29 cellular contexts compared by ENCODE assay signal in the genomic region with DNA sequence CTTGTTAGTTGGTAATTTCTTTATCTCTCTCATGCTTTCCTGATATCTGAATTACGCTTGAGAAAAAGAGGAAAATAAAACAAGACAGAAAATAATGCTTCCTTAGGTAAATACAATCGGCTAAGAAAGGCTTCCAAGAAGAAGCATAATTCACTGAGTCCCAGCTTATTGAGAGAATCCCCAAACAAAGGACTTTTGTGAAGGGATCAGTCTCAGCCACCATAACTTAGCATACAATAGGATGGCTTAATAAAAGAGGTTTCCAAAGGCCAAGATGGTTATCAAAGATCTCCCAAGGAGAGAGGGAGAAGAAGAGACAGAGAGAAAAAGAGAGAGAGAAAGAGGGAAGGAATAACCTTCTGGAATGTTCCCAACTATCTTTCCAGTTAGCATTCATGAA. TPM values are rescaled to one million over a fixed set of nuclear protein-coding genes. Genes with fewer than 3 reads are reported as not detected.
"Had no signal": no experiment of that assay in that cellular context is flagged by ENCODE, and none has a peak within 500 bp of the region (broad histone marks: within the 10 kb centered on the region; RNA-seq: fewer than 3 reads in every experiment).

No MANE protein-coding gene starts in this region.

- H2AFZ ChIP-seq: parathyroid adenoma had no signal

- H3K79me2 ChIP-seq: parathyroid adenoma had no signal

- H3K4me3 Mint-ChIP-seq: immature natural killer cell; mesothelial cell of epicardium; naive B cell; natural killer cell; stimulated activated naive B cell treated with anti-CD40 and anti-IgM and Interleukin-4, amounts not matched to agents 10 μg/mL and 1 μg/mL and 100 μg/mL, for 72 hours; stimulated activated naive CD8-positive, alpha-beta T cell treated with anti-CD3 and anti-CD28 coated beads, Interleukin-15, Interleukin-2, amounts not matched to agents 100 ng/mL and 50 ng/mL, for 24 hours had no signal

- H3K36me3 ChIP-seq: left lung, lower lobe of right lung, neutrophil, right atrium auricular region, right lobe of liver, suprapubic skin, thoracic aorta, tibial artery, upper lobe of right lung had no signal

- H3K27ac ChIP-seq: left lung, lower lobe of right lung, neutrophil, parathyroid adenoma, right atrium auricular region, right lobe of liver, suprapubic skin, thoracic aorta, tibial artery, upper lobe of right lung had no signal

- ATAC-seq: left colon; left lung; lower lobe of right lung; natural killer cell; right lobe of liver; stimulated activated naive B cell treated with anti-CD40 and anti-IgM and Interleukin-4, amounts not matched to agents 10 μg/mL and 1 μg/mL and 100 μg/mL, for 72 hours; upper lobe of right lung had no signal

- H3K27ac Mint-ChIP-seq: immature natural killer cell; mesothelial cell of epicardium; naive B cell; natural killer cell; progenitor cell of endocrine pancreas; stimulated activated naive B cell treated with anti-CD40 and anti-IgM and Interleukin-4, amounts not matched to agents 10 μg/mL and 1 μg/mL and 100 μg/mL, for 72 hours; stimulated activated naive CD8-positive, alpha-beta T cell treated with anti-CD3 and anti-CD28 coated beads, Interleukin-15, Interleukin-2, amounts not matched to agents 100 ng/mL and 50 ng/mL, for 24 hours had no signal

- DNase-seq: hypothalamus; immature natural killer cell; kidney; left colon; left lung; lower lobe of right lung; mammary epithelial cell; mesenchymal stem cell; naive B cell; natural killer cell; occipital lobe; right lobe of liver; stimulated activated CD4-positive, alpha-beta T cell treated with anti-CD3 and anti-CD28 coated beads, Interleukin-12 subunit alpha, Interleukin-12 subunit beta, amount 100 ng/mL, for 4 hours; stimulated activated CD4-positive, alpha-beta T cell treated with anti-CD3 and anti-CD28 coated beads, Interleukin-15, amount 100 ng/mL, for 24 hours; stimulated activated CD4-positive, alpha-beta T cell treated with anti-CD3 and anti-CD28 coated beads, Interleukin-2, amount 100 ng/mL, for 24 hours; stimulated activated CD4-positive, alpha-beta T cell treated with anti-CD3 and anti-CD28 coated beads, Interleukin-4, amount 100 ng/mL, for 1 hour; stimulated activated naive B cell treated with anti-CD40 and anti-IgM and Interleukin-4, amounts not matched to agents 10 μg/mL and 1 μg/mL and 100 μg/mL, for 72 hours; tibial artery; trophoblast cell; upper lobe of right lung had no signal

- H3K4me1 ChIP-seq: left lung, lower lobe of right lung, parathyroid adenoma, right atrium auricular region, right lobe of liver, suprapubic skin, tibial artery, upper lobe of right lung had no signal

- H3K4me1 Mint-ChIP-seq: immature natural killer cell; naive B cell; natural killer cell; stimulated activated naive B cell treated with anti-CD40 and anti-IgM and Interleukin-4, amounts not matched to agents 10 μg/mL and 1 μg/mL and 100 μg/mL, for 72 hours had no signal

- H3K4me3 ChIP-seq: left lung, lower lobe of right lung, right atrium auricular region, right lobe of liver, suprapubic skin, thoracic aorta, tibial artery, upper lobe of right lung had no signal

- H3K36me3 Mint-ChIP-seq: immature natural killer cell; mesothelial cell of epicardium; naive B cell; natural killer cell; stimulated activated naive B cell treated with anti-CD40 and anti-IgM and Interleukin-4, amounts not matched to agents 10 μg/mL and 1 μg/mL and 100 μg/mL, for 72 hours had no signal

- H3K27me3 ChIP-seq: left lung, right atrium auricular region, right lobe of liver, upper lobe of right lung had no signal

- H3K9me3 Mint-ChIP-seq: immature natural killer cell; mesothelial cell of epicardium; natural killer cell; stimulated activated naive B cell treated with anti-CD40 and anti-IgM and Interleukin-4, amounts not matched to agents 10 μg/mL and 1 μg/mL and 100 μg/mL, for 72 hours; stimulated activated naive CD8-positive, alpha-beta T cell treated with anti-CD3 and anti-CD28 coated beads, Interleukin-15, Interleukin-2, amounts not matched to agents 100 ng/mL and 50 ng/mL, for 24 hours had no signal

- H3K9me3 ChIP-seq: left lung, lower lobe of right lung, neutrophil, right atrium auricular region, right lobe of liver, suprapubic skin, thoracic aorta, tibial artery, upper lobe of right lung had no signal

- H3K27me3 Mint-ChIP-seq: progenitor cell of endocrine pancreas; stimulated activated naive B cell treated with anti-CD40 and anti-IgM and Interleukin-4, amounts not matched to agents 10 μg/mL and 1 μg/mL and 100 μg/mL, for 72 hours had no signal

- H3K9ac ChIP-seq: parathyroid adenoma had no signal

RNA-seq across cellular contexts. Expression of a gene that starts 46.0 kb away (rescaled TPM):
- total RNA-seq: mononuclear cell, right atrium auricular region, thoracic aorta had no signal
- polyA plus RNA-seq: mammary epithelial cell had no signal
